23 cellular contexts compared by ENCODE assay signal in genomic region chr2:44137872-44138551, GRCh38. TPM values are rescaled to one million over a fixed set of nuclear protein-coding genes. Genes with fewer than 3 reads are reported as not detected.
A peak's percentile ranks its signal among the peaks of the same experiment; 100 is the strongest.
DNase-seq lines count a peak whose midpoint lies in the region; ATAC-seq and TF ChIP-seq lines count a peak whose summit lies in the region.
"Had no signal": no experiment of that assay in that cellular context is flagged by ENCODE, and none has a peak within 500 bp of the region (broad histone marks: within the 10 kb centered on the region; RNA-seq: fewer than 3 reads in every experiment).

No MANE protein-coding gene starts in this region.

- no peaks in the 10 kb centered on the region for H3K9me3 Mint-ChIP-seq in glutamatergic neuron (ENCODE audit: unreplicated experiment)
- H3K9me3 Mint-ChIP-seq: natural killer cell treated with Interleukin-12 subunit alpha and Interleukin-12 subunit beta and Interleukin-15 and Interleukin-18, amount 100 ng/mL, for 72 hours; type B pancreatic cell had no signal

- no peaks in the 10 kb centered on the region for H3K4me1 Mint-ChIP-seq in glutamatergic neuron (ENCODE audit: low read depth, unreplicated experiment)

- no peaks in the 10 kb centered on the region for H3K36me3 ChIP-seq in NT2/D1 (ENCODE audit: insufficient read depth, insufficient read length, low read length)
- H3K36me3 ChIP-seq: ascending aorta, SJSA1 had no signal

- DNase-seq in NOMO-1 treated with DMSO at 0.1 percent for 48 hours (lab: John Stamatoyannopoulos, UW; ENCODE audit: unreplicated experiment) (peak; percentile 37), NOMO-1 treated with dmso at 0.1 percent for 144 hours (lab: John Stamatoyannopoulos, UW; ENCODE audit: unreplicated experiment) (no peak), NT2/D1 (ENCODE audit: low read depth, low spot score) (peak; percentile 89), iPS DF 19.7 (ENCODE audit: low read depth, low spot score) (peak; percentile 96), sciatic nerve (ENCODE audit: low spot score) (no peak), glutamatergic neuron (no peak), GM13976 (ENCODE audit: low spot score) (no peak), globus pallidus (ENCODE audit: low spot score) (no peak)
- DNase-seq: activated CD4-positive, alpha-beta T cell treated with anti-CD3 and anti-CD28 coated beads, Interleukin-2, amount 10 ng/mL, durations not matched to agents 7 days and 5 days; activated effector memory CD4-positive, alpha-beta T cell treated with anti-CD3 and anti-CD28 coated beads, Interleukin-2, amount 50 U/mL, for 16 hours; activated T-cell treated with anti-CD3 and anti-CD28 coated beads, Interleukin-2, amount 50 U/mL, for 24 hours; DMS79 treated with DMSO at 0.1 percent for 48 hours; NCI-H1092; NCI-H1694; RPMI8226; stimulated activated naive B cell treated with anti-CD40 and anti-IgM and Interleukin-4, amounts not matched to agents 10 μg/mL and 1 μg/mL and 100 μg/mL, for 72 hours; substantia nigra; T-helper 9 cell had no signal

- ATAC-seq in sciatic nerve: no peak
- ATAC-seq: natural killer cell treated with Interleukin-12 subunit alpha and Interleukin-12 subunit beta and Interleukin-15 and Interleukin-18, amount 100 ng/mL, for 72 hours; stimulated activated naive B cell treated with anti-CD40 and anti-IgM and Interleukin-4, amounts not matched to agents 10 μg/mL and 1 μg/mL and 100 μg/mL, for 72 hours had no signal

- H3K4me1 ChIP-seq in NT2/D1 (ENCODE audit: insufficient read depth, insufficient read length): no peaks in the 10 kb centered on the region

- peaks cover 35% of the 10 kb centered on the region; the same call in 1 of the 2 replicates for H3K9me3 ChIP-seq in NT2/D1 (ENCODE audit: insufficient read depth, low read length)
- H3K9me3 ChIP-seq: ascending aorta, SJSA1 had no signal

- H3K9ac ChIP-seq in NT2/D1 (ENCODE audit: insufficient read length, low read depth): no peak overlapping the region

- intact Hi-C loops in sciatic nerve (cut with DNase I): no loop called here

- no peak for TF ChIP-seq CTCF in glutamatergic neuron (IDR thresholded peaks at IDR 0.05; ENCODE audit: partially characterized antibody, unreplicated experiment)
- no peak for TF ChIP-seq CTCF in GM13976 (IDR thresholded peaks at IDR 0.05; ENCODE audit: borderline replicate concordance, control extremely low read depth, extremely low read depth, insufficient read depth, missing control alignments)

- H3K4me3 ChIP-seq in NT2/D1 (ENCODE audit: insufficient read length, low read depth): no peak overlapping the region
- H3K4me3 ChIP-seq: ascending aorta, SJSA1 had no signal

- H3K36me3 Mint-ChIP-seq in glutamatergic neuron (ENCODE audit: unreplicated experiment): no peaks in the 10 kb centered on the region
- H3K36me3 Mint-ChIP-seq: CD14-positive monocyte; natural killer cell treated with Interleukin-12 subunit alpha and Interleukin-12 subunit beta and Interleukin-15 and Interleukin-18, amount 100 ng/mL, for 72 hours; stimulated activated naive B cell treated with anti-CD40 and anti-IgM and Interleukin-4, amounts not matched to agents 10 μg/mL and 1 μg/mL and 100 μg/mL, for 72 hours; type B pancreatic cell had no signal

- in situ Hi-C loops in GM13976 (cut with MboI; ENCODE audit: low sequenced_read_pairs, unreplicated experiment): no loop called here

- H3K27me3 Mint-ChIP-seq in glutamatergic neuron (ENCODE audit: unreplicated experiment): no peaks in the 10 kb centered on the region
- H3K27me3 Mint-ChIP-seq: activated T-cell treated with anti-CD3 and anti-CD28 coated beads, Interleukin-2, amount 50 U/mL, for 24 hours had no signal

- H3K27me3 ChIP-seq in NT2/D1 (ENCODE audit: insufficient read depth, insufficient read length): no peaks in the 10 kb centered on the region
- H3K27me3 ChIP-seq: ascending aorta, SJSA1 had no signal

- no peak overlapping the region for H3K4me3 Mint-ChIP-seq in glutamatergic neuron (ENCODE audit: unreplicated experiment)
- H3K4me3 Mint-ChIP-seq: activated CD4-positive, alpha-beta T cell treated with anti-CD3 and anti-CD28 coated beads, Interleukin-2, amount 10 ng/mL, durations not matched to agents 7 days and 5 days; activated T-cell treated with anti-CD3 and anti-CD28 coated beads, Interleukin-2, amount 50 U/mL, for 24 hours; CD14-positive monocyte; natural killer cell treated with Interleukin-12 subunit alpha and Interleukin-12 subunit beta and Interleukin-15 and Interleukin-18, amount 100 ng/mL, for 72 hours; stimulated activated naive B cell treated with anti-CD40 and anti-IgM and Interleukin-4, amounts not matched to agents 10 μg/mL and 1 μg/mL and 100 μg/mL, for 72 hours; type B pancreatic cell had no signal

- no peak overlapping the region for H3K27ac Mint-ChIP-seq in glutamatergic neuron (ENCODE audit: unreplicated experiment)
- H3K27ac Mint-ChIP-seq: activated CD4-positive, alpha-beta T cell treated with anti-CD3 and anti-CD28 coated beads, Interleukin-2, amount 10 ng/mL, durations not matched to agents 7 days and 5 days; activated T-cell treated with anti-CD3 and anti-CD28 coated beads, Interleukin-2, amount 50 U/mL, for 24 hours; natural killer cell treated with Interleukin-12 subunit alpha and Interleukin-12 subunit beta and Interleukin-15 and Interleukin-18, amount 100 ng/mL, for 72 hours; stimulated activated naive B cell treated with anti-CD40 and anti-IgM and Interleukin-4, amounts not matched to agents 10 μg/mL and 1 μg/mL and 100 μg/mL, for 72 hours; type B pancreatic cell had no signal

RNA-seq across cellular contexts. Expression of gene PPM1B, which starts 30.7 kb away (rescaled TPM):
- total RNA-seq in sciatic nerve: 50.9 TPM
- total RNA-seq in glutamatergic neuron (ENCODE audit: unreplicated experiment): 49.2 TPM

Comparison
In these comparisons a context has a peak if more than half of its experiments do, and no peak if none do; other contexts are left out.
1. DNase-seq: peak in NOMO-1 treated with DMSO at 0.1 percent for 48 hours (single experiment), NT2/D1 (single experiment) and iPS DF 19.7 (single experiment); none in NOMO-1 treated with dmso at 0.1 percent for 144 hours (single experiment), sciatic nerve (single experiment), glutamatergic neuron (single experiment), GM13976 (single experiment) and globus pallidus (single experiment).